In genomic region chr5:159209438-159210305, GRCh38 we compare ENCODE assay signal across 8 cellular contexts. TPM values are rescaled to one million over a fixed set of nuclear protein-coding genes. Genes with fewer than 3 reads are reported as not detected.
DNase-seq lines count a peak whose midpoint lies in the region; ATAC-seq and TF ChIP-seq lines count a peak whose summit lies in the region.

TSS of gene RNF145 (minus strand) at chr5:159209553. CDS start at chr5:159203617, 5,936 bp downstream.

- H3K4me3 Mint-ChIP-seq in CD8-positive, alpha-beta T cell: peak within 1 kb of the TSS; percentile 95
- H3K4me3 Mint-ChIP-seq in endodermal cell (peak within 1 kb of the TSS; percentile 94), mesothelial cell of epicardium (peak within 1 kb of the TSS; percentile 89)

- no peaks in the 10 kb centered on the region for H3K9me3 Mint-ChIP-seq in CD8-positive, alpha-beta T cell
- no peaks in the 10 kb centered on the region for H3K9me3 Mint-ChIP-seq in endodermal cell
- H3K9me3 Mint-ChIP-seq in mesothelial cell of epicardium: no peaks in the 10 kb centered on the region

- ATAC-seq in CD8-positive, alpha-beta T cell: peak; percentile 75
- peak; percentile 65 for ATAC-seq in GM19455 (IDR thresholded peaks at IDR 0.05; ENCODE audit: unreplicated experiment)

- TF ChIP-seq CTCF in CD8-positive, alpha-beta T cell (IDR thresholded peaks at IDR 0.05): no peak
- TF ChIP-seq CTCF in endodermal cell (conservative IDR thresholded peaks at IDR 0.05) (no peak), mesothelial cell of epicardium (IDR thresholded peaks at IDR 0.05; ENCODE audit: unreplicated experiment) (no peak)

- peaks cover 45% of the 10 kb centered on the region for H3K4me1 Mint-ChIP-seq in CD8-positive, alpha-beta T cell (ENCODE audit: low read depth)
- H3K4me1 Mint-ChIP-seq in endodermal cell (peaks cover 34% of the 10 kb centered on the region), mesothelial cell of epicardium (peaks cover 55% of the 10 kb centered on the region)

- peak within 1 kb of the TSS; percentile 98 for H3K27ac Mint-ChIP-seq in CD8-positive, alpha-beta T cell
- H3K27ac Mint-ChIP-seq in endodermal cell (peak within 1 kb of the TSS; percentile 93), mesothelial cell of epicardium (peak within 1 kb of the TSS; percentile 97)

- peak within 1 kb of the TSS; percentile 83 for H3K27ac ChIP-seq in CD8-positive, alpha-beta T cell (ENCODE audit: low read depth, low read length)
- peak within 1 kb of the TSS; percentile 90 for H3K27ac ChIP-seq in endodermal cell (ENCODE audit: low read depth, low read length)

- CTCF ChIA-PET in CD8-positive, alpha-beta T cell (lab: Charles Lee): no interaction called here

- H3K27me3 ChIP-seq in CD8-positive, alpha-beta T cell (ENCODE audit: insufficient read depth, low read length): no peaks in the 10 kb centered on the region
- H3K27me3 ChIP-seq in endodermal cell (ENCODE audit: control insufficient read depth, insufficient read depth, low read length, poor library complexity, severe bottlenecking): no peaks in the 10 kb centered on the region

- H3K27me3 Mint-ChIP-seq in CD8-positive, alpha-beta T cell (ENCODE audit: low read depth): no peaks in the 10 kb centered on the region
- H3K27me3 Mint-ChIP-seq in endodermal cell (ENCODE audit: insufficient read depth) (peaks cover 1% of the 10 kb centered on the region), mesothelial cell of epicardium (ENCODE audit: low read depth) (peaks cover 3% of the 10 kb centered on the region)

- no peaks in the 10 kb centered on the region for H3K9me3 ChIP-seq in CD8-positive, alpha-beta T cell (ENCODE audit: low read length)
- no peaks in the 10 kb centered on the region for H3K9me3 ChIP-seq in endodermal cell (ENCODE audit: control insufficient read depth, low read length)

- H3K4me3 ChIP-seq in CD8-positive, alpha-beta T cell (ENCODE audit: low read depth, low read length): peak within 1 kb of the TSS; percentile 92
- peak within 1 kb of the TSS; percentile 98 for H3K4me3 ChIP-seq in endodermal cell (ENCODE audit: low read length)

- H3K36me3 Mint-ChIP-seq in CD8-positive, alpha-beta T cell: peaks cover 21% of the 10 kb centered on the region
- H3K36me3 Mint-ChIP-seq in endodermal cell (ENCODE audit: low read depth): no peaks in the 10 kb centered on the region
- H3K36me3 Mint-ChIP-seq in mesothelial cell of epicardium: no peaks in the 10 kb centered on the region

- WGBS in endodermal cell (ENCODE audit: insufficient coverage in 1 of 2, insufficient read length in 1 of 2), 2 experiments: 5 to 17% methylated on average over 11 to 67 of the region's 67 CpGs

- no peaks in the 10 kb centered on the region for H3K36me3 ChIP-seq in CD8-positive, alpha-beta T cell (ENCODE audit: insufficient read depth, low read length)
- no peaks in the 10 kb centered on the region for H3K36me3 ChIP-seq in endodermal cell (ENCODE audit: control insufficient read depth, insufficient read depth, low read length)

- DNase-seq in CD8-positive, alpha-beta T cell: peak; percentile 86 to 95 (median 91)
- DNase-seq in HK-2 (ENCODE audit: unreplicated experiment) (peak; percentile 76), endodermal cell (peak; percentile 87), mesothelial cell of epicardium (ENCODE audit: low spot score in 2 of 2, unreplicated experiment in 2 of 2) (peak; percentile 76 to 85)
- peak; percentile 89 for DNase-seq in NK-92 treated with Interleukin-12 subunit alpha and Interleukin-12 subunit beta, amount 100 ng/mL, for 24 hours (lab: John Stamatoyannopoulos, UW)
- DNase-seq in activated CD8-positive, alpha-beta memory T cell treated with anti-CD3 and anti-CD28 coated beads for 48 hours (ENCODE audit: low read depth in 2 of 3, low spot score in 2 of 3): peak; percentile 81 to 88 (median 84)
- peak; percentile 88 to 91 for DNase-seq in stimulated activated CD8-positive, alpha-beta memory T cell treated with anti-CD3 and anti-CD28 coated beads, Interleukin-15, amount 100 ng/mL, for 48 hours (ENCODE audit: low read depth in 2 of 2)

- POLR2A ChIA-PET in CD8-positive, alpha-beta T cell (lab: Charles Lee): interaction anchor here (1.4 to 1.8 kb wide), 2 partner anchors 53 to 67 kb away, joined by 10 read pairs; partner anchors contain the start of gene UBLCP1

- H3K9ac ChIP-seq in endodermal cell (ENCODE audit: extremely low read depth, low read length, poor library complexity, severe bottlenecking): peak within 1 kb of the TSS; percentile 82

- intact Hi-C loops in CD8-positive, alpha-beta T cell (cut with DNase I, micrococcal nuclease): loop anchor here (1.0 to 10.0 kb wide), 10 partner anchors 43 to 1355 kb away; partner anchors contain the start of genes UBLCP1 (in 2 of the 2), CLINT1 (in 1 of the 2), EBF1 (in 1 of the 2) and PTTG1 (in 1 of the 2)

- H3K4me1 ChIP-seq in CD8-positive, alpha-beta T cell (ENCODE audit: insufficient read depth, low read length): peaks cover 33% of the 10 kb centered on the region
- H3K4me1 ChIP-seq in endodermal cell (ENCODE audit: control insufficient read depth, insufficient read depth, low read length): peaks cover 7% of the 10 kb centered on the region

RNA-seq across cellular contexts. Expression of gene RNF145, which starts in this region (rescaled TPM):
- 10 to 100 TPM; 62.0 to 72.8 TPM for total RNA-seq in CD8-positive, alpha-beta T cell
- total RNA-seq in endodermal cell (10 to 100 TPM; 50.2 to 50.4 TPM), mesothelial cell of epicardium (88.8 to 93.1 TPM (median 91.4 TPM) in 3 replicates)
- 77.2 TPM for polyA plus RNA-seq in endodermal cell (2013, experiment 1 of 2)
- polyA plus RNA-seq in endodermal cell (2013, experiment 2 of 2): 75.5 TPM

Comparison
In these comparisons a context has a peak if more than half of its experiments do, and no peak if none do; other contexts are left out.
1. Peak in every context shown above with its lines: DNase-seq, ATAC-seq, H3K4me3 ChIP-seq and H3K27ac ChIP-seq.